Comparison of ENCODE assay signal across 1 cellular context in the genomic region with DNA sequence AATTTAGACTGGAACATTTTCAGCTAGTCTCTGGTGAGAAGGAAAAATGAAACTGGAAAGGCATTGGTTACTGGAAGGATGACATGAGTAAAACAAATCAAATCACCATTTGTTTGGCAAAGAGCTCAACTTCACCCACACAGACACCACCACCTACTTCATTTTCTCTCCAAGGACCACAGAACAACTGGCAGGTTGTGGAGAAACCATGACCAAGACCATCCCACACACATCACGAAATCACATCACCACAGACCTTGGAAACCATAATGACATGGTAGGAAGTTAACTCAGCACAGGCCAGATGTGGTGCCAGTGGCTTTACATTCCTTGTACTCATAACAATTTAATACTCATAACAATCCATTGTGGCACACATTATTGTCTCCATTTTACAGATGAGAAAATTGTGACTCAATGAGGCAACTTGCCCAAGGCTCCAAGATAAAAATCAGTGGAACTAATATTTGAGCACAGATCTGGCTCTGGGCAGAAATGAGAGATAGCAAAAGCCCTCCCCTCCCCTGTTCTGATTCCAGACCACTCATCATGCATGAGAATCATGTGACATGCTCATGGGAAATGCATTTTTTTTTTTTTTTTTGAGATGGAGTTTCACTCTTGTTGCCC.
TF ChIP-seq lines count a peak whose summit lies in the region.

No MANE protein-coding gene starts in this region.

TF ChIP-seq in HEK293, 187 proteins besides CTCF, POLR2A, EP300 and RAD21 (continued from another document):
- TF ChIP-seq ZNF488 (tag by site-specific recombination; IDR thresholded peaks at IDR 0.05) = no peak
- TF ChIP-seq, protein P1, sequence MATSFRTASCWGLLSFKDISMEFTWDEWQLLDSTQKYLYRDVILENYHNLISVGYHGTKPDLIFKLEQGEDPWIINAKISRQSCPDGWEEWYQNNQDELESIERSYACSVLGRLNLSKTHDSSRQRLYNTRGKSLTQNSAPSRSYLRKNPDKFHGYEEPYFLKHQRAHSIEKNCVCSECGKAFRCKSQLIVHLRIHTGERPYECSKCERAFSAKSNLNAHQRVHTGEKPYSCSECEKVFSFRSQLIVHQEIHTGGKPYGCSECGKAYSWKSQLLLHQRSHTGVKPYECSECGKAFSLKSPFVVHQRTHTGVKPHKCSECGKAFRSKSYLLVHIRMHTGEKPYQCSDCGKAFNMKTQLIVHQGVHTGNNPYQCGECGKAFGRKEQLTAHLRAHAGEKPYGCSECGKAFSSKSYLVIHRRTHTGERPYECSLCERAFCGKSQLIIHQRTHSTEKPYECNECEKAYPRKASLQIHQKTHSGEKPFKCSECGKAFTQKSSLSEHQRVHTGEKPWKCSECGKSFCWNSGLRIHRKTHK (tag by site-specific recombination; IDR thresholded peaks at IDR 0.05) = no peak
- TF ChIP-seq KLF7 (tag by site-specific recombination; IDR thresholded peaks at IDR 0.05; ENCODE audit: borderline replicate concordance) = no peak
- TF ChIP-seq ZFHX2 (tag by site-specific recombination; conservative IDR thresholded peaks at IDR 0.05) = peak; percentile 67; the same call in 1 of the 2 replicates
- TF ChIP-seq EGR2 (tag by site-specific recombination; IDR thresholded peaks at IDR 0.05; ENCODE audit: low read depth) = peak; percentile 55
- no peak for TF ChIP-seq ZNF354C (tag by site-specific recombination; IDR thresholded peaks at IDR 0.05; ENCODE audit: borderline replicate concordance, low read depth)
TF ChIP-seq in HEK293: peak in this region for 2.
